In genomic region chr18:22194151-22194598, GRCh38 we compare ENCODE assay signal across 13 cellular contexts. TPM values are rescaled to one million over a fixed set of nuclear protein-coding genes. Genes with fewer than 3 reads are reported as not detected.
DNase-seq lines count a peak whose midpoint lies in the region; ATAC-seq and TF ChIP-seq lines count a peak whose summit lies in the region.
"Had no signal": no experiment of that assay in that cellular context is flagged by ENCODE, and none has a peak within 500 bp of the region (broad histone marks: within the 10 kb centered on the region; RNA-seq: fewer than 3 reads in every experiment).

No MANE protein-coding gene starts in this region.

- H3K9me3 ChIP-seq in CD8-positive, alpha-beta T cell (ENCODE audit: low read length) = no peaks in the 10 kb centered on the region
- H3K9me3 ChIP-seq: psoas muscle, thyroid gland had no signal

- H3K36me3 ChIP-seq in CD8-positive, alpha-beta T cell (ENCODE audit: insufficient read depth, low read length) = no peaks in the 10 kb centered on the region
- H3K36me3 ChIP-seq: thyroid gland had no signal

- DNase-seq in HT-29 (ENCODE audit: low spot score) = peak; percentile 88
- DNase-seq in chondrocyte (ENCODE audit: low spot score) = no peak
- DNase-seq in islet precursor cell = peak; percentile 87
- peak; percentile 45 for DNase-seq in progenitor cell of endocrine pancreas (ENCODE audit: low spot score, unreplicated experiment)
- no peak for DNase-seq in activated T-helper 2 cell treated with anti-CD3 and anti-CD28 coated beads, Interferon-gamma antibody, Interleukin-2, Interleukin-4, amounts not matched to agents 10 μg/mL and 5 μg/mL and 100 μg/mL, durations not matched to agents 14 hours and 24 hours and 36 hours (ENCODE audit: low spot score)
- DNase-seq in CD8-positive, alpha-beta T cell = no peak
- DNase-seq: NCI-H2029 treated with DMSO at 0.1 percent for 48 hours, PC-9, psoas muscle, thyroid gland had no signal

- no peaks in the 10 kb centered on the region for H3K9me3 Mint-ChIP-seq in chondrocyte (ENCODE audit: low read depth)
- H3K9me3 Mint-ChIP-seq in progenitor cell of endocrine pancreas (ENCODE audit: low read depth) = no peaks in the 10 kb centered on the region
- no peaks in the 10 kb centered on the region for H3K9me3 Mint-ChIP-seq in activated T-helper 2 cell treated with anti-CD3 and anti-CD28 coated beads, Interferon-gamma antibody, Interleukin-2, Interleukin-4, amounts not matched to agents 10 μg/mL and 5 μg/mL and 100 μg/mL, durations not matched to agents 14 hours and 24 hours and 36 hours
- H3K9me3 Mint-ChIP-seq in CD8-positive, alpha-beta T cell = no peaks in the 10 kb centered on the region

- H3K4me1 Mint-ChIP-seq in chondrocyte (ENCODE audit: low read depth) (peaks cover 35% of the 10 kb centered on the region), progenitor cell of endocrine pancreas (ENCODE audit: low read depth) (peaks cover 63% of the 10 kb centered on the region)
- H3K4me1 Mint-ChIP-seq in activated T-helper 2 cell treated with anti-CD3 and anti-CD28 coated beads, Interferon-gamma antibody, Interleukin-2, Interleukin-4, amounts not matched to agents 10 μg/mL and 5 μg/mL and 100 μg/mL, durations not matched to agents 14 hours and 24 hours and 36 hours (ENCODE audit: low read depth) = no peaks in the 10 kb centered on the region
- peaks cover 6% of the 10 kb centered on the region for H3K4me1 Mint-ChIP-seq in CD8-positive, alpha-beta T cell (ENCODE audit: low read depth)

- peak overlapping the region; percentile 72 for H3K4me3 Mint-ChIP-seq in chondrocyte (ENCODE audit: unreplicated experiment)
- H3K4me3 Mint-ChIP-seq in progenitor cell of endocrine pancreas (ENCODE audit: low read depth) = peak overlapping the region; percentile 29
- H3K4me3 Mint-ChIP-seq in activated T-helper 2 cell treated with anti-CD3 and anti-CD28 coated beads, Interferon-gamma antibody, Interleukin-2, Interleukin-4, amounts not matched to agents 10 μg/mL and 5 μg/mL and 100 μg/mL, durations not matched to agents 14 hours and 24 hours and 36 hours (ENCODE audit: low read depth) = no peak overlapping the region
- no peak overlapping the region for H3K4me3 Mint-ChIP-seq in CD8-positive, alpha-beta T cell

- ATAC-seq in GM21528 (IDR thresholded peaks at IDR 0.05; ENCODE audit: low FRiP score, unreplicated experiment) = no peak
- ATAC-seq in GM19035 (IDR thresholded peaks at IDR 0.05; ENCODE audit: unreplicated experiment) = no peak
- ATAC-seq in CD8-positive, alpha-beta T cell = no peak
- ATAC-seq: psoas muscle had no signal

- no peak overlapping the region for H3K4me3 ChIP-seq in CD8-positive, alpha-beta T cell (ENCODE audit: low read depth, low read length)
- H3K4me3 ChIP-seq: PC-9, psoas muscle, thyroid gland had no signal

- intact Hi-C loops in activated T-helper 2 cell treated with anti-CD3 and anti-CD28 coated beads, Interferon-gamma antibody, Interleukin-2, Interleukin-4, amounts not matched to agents 10 μg/mL and 5 μg/mL and 100 μg/mL, durations not matched to agents 14 hours and 24 hours and 36 hours (cut with micrococcal nuclease) = no loop called here
- intact Hi-C loops in CD8-positive, alpha-beta T cell (cut with DNase I, micrococcal nuclease) = no loop called here

- CTCF ChIA-PET in CD8-positive, alpha-beta T cell (lab: Charles Lee) = interaction anchor here (0.8 kb wide), 1 partner anchor 170 kb away, joined by 3 read pairs; no protein-coding TSS in a partner anchor

- H3K36me3 Mint-ChIP-seq in chondrocyte (ENCODE audit: low read depth) = peaks cover 7% of the 10 kb centered on the region
- peaks cover 30% of the 10 kb centered on the region for H3K36me3 Mint-ChIP-seq in progenitor cell of endocrine pancreas (ENCODE audit: insufficient read depth)
- H3K36me3 Mint-ChIP-seq in activated T-helper 2 cell treated with anti-CD3 and anti-CD28 coated beads, Interferon-gamma antibody, Interleukin-2, Interleukin-4, amounts not matched to agents 10 μg/mL and 5 μg/mL and 100 μg/mL, durations not matched to agents 14 hours and 24 hours and 36 hours (ENCODE audit: low read depth) = no peaks in the 10 kb centered on the region
- H3K36me3 Mint-ChIP-seq in CD8-positive, alpha-beta T cell = no peaks in the 10 kb centered on the region

- no peak overlapping the region for H3K27ac ChIP-seq in CD8-positive, alpha-beta T cell (ENCODE audit: low read depth, low read length)
- H3K27ac ChIP-seq: epithelial cell of prostate, PC-9, psoas muscle, thyroid gland had no signal

- TF ChIP-seq CTCF in chondrocyte (IDR thresholded peaks at IDR 0.05) (no peak), progenitor cell of endocrine pancreas (IDR thresholded peaks at IDR 0.05; ENCODE audit: unreplicated experiment) (no peak)
- TF ChIP-seq CTCF in CD8-positive, alpha-beta T cell (IDR thresholded peaks at IDR 0.05) = no peak

- no peaks in the 10 kb centered on the region for H3K4me1 ChIP-seq in CD8-positive, alpha-beta T cell (ENCODE audit: insufficient read depth, low read length)
- H3K4me1 ChIP-seq: psoas muscle had no signal

- H3K27ac Mint-ChIP-seq in chondrocyte (ENCODE audit: unreplicated experiment) (peak overlapping the region; percentile 91), progenitor cell of endocrine pancreas (peak overlapping the region; percentile 92)
- no peak overlapping the region for H3K27ac Mint-ChIP-seq in activated T-helper 2 cell treated with anti-CD3 and anti-CD28 coated beads, Interferon-gamma antibody, Interleukin-2, Interleukin-4, amounts not matched to agents 10 μg/mL and 5 μg/mL and 100 μg/mL, durations not matched to agents 14 hours and 24 hours and 36 hours
- no peak overlapping the region for H3K27ac Mint-ChIP-seq in CD8-positive, alpha-beta T cell

- no peaks in the 10 kb centered on the region for H3K27me3 ChIP-seq in CD8-positive, alpha-beta T cell (ENCODE audit: insufficient read depth, low read length)
- H3K27me3 ChIP-seq: thyroid gland had no signal

- POLR2A ChIA-PET in CD8-positive, alpha-beta T cell (lab: Charles Lee) = no interaction called here

- H3K27me3 Mint-ChIP-seq in chondrocyte (ENCODE audit: low read depth) (no peaks in the 10 kb centered on the region), progenitor cell of endocrine pancreas (no peaks in the 10 kb centered on the region)
- peaks cover 5% of the 10 kb centered on the region for H3K27me3 Mint-ChIP-seq in activated T-helper 2 cell treated with anti-CD3 and anti-CD28 coated beads, Interferon-gamma antibody, Interleukin-2, Interleukin-4, amounts not matched to agents 10 μg/mL and 5 μg/mL and 100 μg/mL, durations not matched to agents 14 hours and 24 hours and 36 hours (ENCODE audit: low read depth)
- H3K27me3 Mint-ChIP-seq in CD8-positive, alpha-beta T cell (ENCODE audit: low read depth) = peaks cover 39% of the 10 kb centered on the region

RNA-seq across cellular contexts. Expression of gene GATA6, which starts 24.8 kb away (rescaled TPM):
- total RNA-seq in HT-29 (2014; rRNA removed; shearing (Covaris generic)) = 66.5 and 73.8 TPM in 2 replicates
- 3.6 to 13.9 TPM (median 13.1 TPM) in 3 replicates for total RNA-seq in chondrocyte
- 112 and 114 TPM in 2 replicates for total RNA-seq in progenitor cell of endocrine pancreas
- total RNA-seq in activated T-helper 2 cell treated with anti-CD3 and anti-CD28 coated beads, Interferon-gamma antibody, Interleukin-2, Interleukin-4, amounts not matched to agents 10 μg/mL and 5 μg/mL and 100 μg/mL, durations not matched to agents 14 hours and 24 hours and 36 hours = not detected in 2 replicates
- 1 to 10 TPM; 4.0 to 4.3 TPM for total RNA-seq in CD8-positive, alpha-beta T cell

Comparison
In these comparisons a context has a peak if more than half of its experiments do, and no peak if none do; other contexts are left out.
1. DNase-seq: peak in HT-29 (single experiment), islet precursor cell (single experiment) and progenitor cell of endocrine pancreas (single experiment); none in chondrocyte (single experiment), activated T-helper 2 cell treated with anti-CD3 and anti-CD28 coated beads, Interferon-gamma antibody, Interleukin-2, Interleukin-4, amounts not matched to agents 10 μg/mL and 5 μg/mL and 100 μg/mL, durations not matched to agents 14 hours and 24 hours and 36 hours (single experiment) and CD8-positive, alpha-beta T cell (0 of 7).
2. H3K27ac Mint-ChIP-seq: peak in chondrocyte (single experiment) and progenitor cell of endocrine pancreas (single experiment); none in activated T-helper 2 cell treated with anti-CD3 and anti-CD28 coated beads, Interferon-gamma antibody, Interleukin-2, Interleukin-4, amounts not matched to agents 10 μg/mL and 5 μg/mL and 100 μg/mL, durations not matched to agents 14 hours and 24 hours and 36 hours (single experiment) and CD8-positive, alpha-beta T cell (single experiment).
3. H3K4me3 Mint-ChIP-seq: peak in chondrocyte (single experiment) and progenitor cell of endocrine pancreas (single experiment); none in activated T-helper 2 cell treated with anti-CD3 and anti-CD28 coated beads, Interferon-gamma antibody, Interleukin-2, Interleukin-4, amounts not matched to agents 10 μg/mL and 5 μg/mL and 100 μg/mL, durations not matched to agents 14 hours and 24 hours and 36 hours (single experiment) and CD8-positive, alpha-beta T cell (single experiment).